ENCODE assay signal across 9 cellular contexts in the genomic region with DNA sequence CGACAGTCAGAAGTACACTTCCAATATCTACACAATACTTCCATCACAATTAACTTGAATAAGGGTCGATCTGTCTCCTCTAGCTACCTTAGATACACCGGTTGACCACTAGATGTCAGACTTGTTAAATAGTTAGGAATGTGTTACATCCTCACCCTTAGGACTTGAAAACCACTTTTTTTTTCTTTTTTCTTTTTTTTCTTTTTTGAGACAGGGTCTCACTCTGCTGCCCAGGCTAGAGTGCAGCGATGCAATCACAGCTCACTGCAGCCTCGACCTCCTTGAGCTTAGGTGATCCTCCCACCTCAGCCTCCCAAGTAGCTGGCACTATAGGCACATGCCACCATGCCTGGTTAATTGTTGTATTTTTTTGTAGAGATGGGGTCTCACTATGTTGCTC.
DNase-seq lines count a peak whose midpoint lies in the region; ATAC-seq and TF ChIP-seq lines count a peak whose summit lies in the region.
"Had no signal": no experiment of that assay in that cellular context is flagged by ENCODE, and none has a peak within 500 bp of the region (broad histone marks: within the 10 kb centered on the region; RNA-seq: fewer than 3 reads in every experiment).

No MANE protein-coding gene starts in this region.

- H3K36me3 ChIP-seq in tibial nerve, result no peaks in the 10 kb centered on the region
- H3K36me3 ChIP-seq: neutrophil had no signal

- TF ChIP-seq CTCF in CD14-positive monocyte (IDR thresholded peaks at IDR 0.05) (peak; percentile 36), tibial nerve (IDR thresholded peaks at IDR 0.05) (peak; percentile 37 to 60 (median 43))

- 7 to 12% methylated on average over 5 of the region's 5 CpGs for WGBS in tibial nerve, 2 donors

- H3K27me3 ChIP-seq in tibial nerve, result no peaks in the 10 kb centered on the region
- H3K27me3 ChIP-seq: neutrophil had no signal

- no peaks in the 10 kb centered on the region for H3K9me3 ChIP-seq in tibial nerve
- H3K9me3 ChIP-seq: neutrophil had no signal

- no peaks in the 10 kb centered on the region for H3K4me1 Mint-ChIP-seq in CD14-positive monocyte

- TF ChIP-seq POLR2A in tibial nerve (IDR thresholded peaks at IDR 0.05), result no peak

- intact Hi-C loops in CD14-positive monocyte (cut with micrococcal nuclease), result no loop called here

- H3K4me1 ChIP-seq in tibial nerve, result peaks cover 0 to 6% (median 0%) of the 10 kb centered on the region in 4 donors

- ATAC-seq in GM18909 (IDR thresholded peaks at IDR 0.05; ENCODE audit: poor library complexity, unreplicated experiment) (peak; percentile 92), HG03097 (IDR thresholded peaks at IDR 0.05; ENCODE audit: low FRiP score, unreplicated experiment) (peak; percentile 82)

- DNase-seq in CD14-positive monocyte (ENCODE audit: low spot score) (no peak), NCI-H2107 (lab: John Stamatoyannopoulos, UW) (peak; percentile 31), amniotic epithelial cell (ENCODE audit: low read depth) (peak; percentile 72), inferior parietal cortex (ENCODE audit: extremely low spot score) (peak; percentile 74), tibial nerve (ENCODE audit: low spot score in 2 of 2) (no peak), mucosa of gallbladder (ENCODE audit: low spot score) (no peak)

- H3K27ac ChIP-seq in tibial nerve, result no peak overlapping the region
- H3K27ac ChIP-seq: neutrophil had no signal

- no peak overlapping the region for H3K4me3 Mint-ChIP-seq in CD14-positive monocyte

- TF ChIP-seq EP300 in tibial nerve (IDR thresholded peaks at IDR 0.05), result no peak

- no peaks in the 10 kb centered on the region for H3K36me3 Mint-ChIP-seq in CD14-positive monocyte

- H3K27me3 Mint-ChIP-seq in CD14-positive monocyte (ENCODE audit: low read depth in 3 of 3), result peaks cover 0 to 3% (median 0%) of the 10 kb centered on the region in 3 donors

- H3K4me3 ChIP-seq in tibial nerve, result no peak overlapping the region

- peaks cover 0 to 1% (median 0%) of the 10 kb centered on the region in 7 donors for H3K9me3 Mint-ChIP-seq in CD14-positive monocyte

- H3K27ac Mint-ChIP-seq in CD14-positive monocyte, result no peak overlapping the region

Comparison
In these comparisons a context has a peak if more than half of its experiments do, and no peak if none do; other contexts are left out.
1. DNase-seq: peak in NCI-H2107 (single experiment), amniotic epithelial cell (single experiment) and inferior parietal cortex (single experiment); none in CD14-positive monocyte (single experiment), tibial nerve (0 of 2) and mucosa of gallbladder (single experiment).